Comparison of ENCODE assay signal across 8 cellular contexts in genomic region chr15:71440479-71441071, GRCh38.
DNase-seq lines count a peak whose midpoint lies in the region; TF ChIP-seq lines count a peak whose summit lies in the region.

No MANE protein-coding gene starts in this region.

- H3K79me2 ChIP-seq in OCI-LY1 (ENCODE audit: insufficient read depth, low read length) (no peaks in the 10 kb centered on the region), neural cell (replicated peaks; ENCODE audit: insufficient read depth, low read length) (no peaks in the 10 kb centered on the region)

- no peaks in the 10 kb centered on the region for H3K9me3 ChIP-seq in CD4-positive, alpha-beta memory T cell (ENCODE audit: control insufficient read depth in 1 of 2, low read length in 2 of 2)
- H3K9me3 ChIP-seq in OCI-LY1 (ENCODE audit: low read length) (no peaks in the 10 kb centered on the region), neural cell (ENCODE audit: low read length) (no peaks in the 10 kb centered on the region)

- no peaks in the 10 kb centered on the region for H4K20me1 ChIP-seq in OCI-LY1 (ENCODE audit: insufficient read depth, low read length)
- H4K20me1 ChIP-seq in neural cell (ENCODE audit: insufficient read depth): no peaks in the 10 kb centered on the region

- H3K9me2 ChIP-seq in OCI-LY1 (ENCODE audit: low read depth, low read length) (no peaks in the 10 kb centered on the region), neural cell (ENCODE audit: insufficient read depth, low read length) (no peaks in the 10 kb centered on the region)

- H3K9ac ChIP-seq in OCI-LY1 (ENCODE audit: low read length) (no peak overlapping the region), neural cell (ENCODE audit: low read length) (no peak overlapping the region)

- H3K4me3 ChIP-seq in CD4-positive, alpha-beta memory T cell (ENCODE audit: low read length in 2 of 2): no peak overlapping the region
- H3K4me3 ChIP-seq in OCI-LY1 (ENCODE audit: low read depth, low read length, poor library complexity, severe bottlenecking): no peak overlapping the region
- no peak overlapping the region for H3K4me3 ChIP-seq in neural cell (ENCODE audit: low read length)

- H3K9me3 Mint-ChIP-seq in CD4-positive, alpha-beta memory T cell: peaks cover 0 to 2% (median 0%) of the 10 kb centered on the region in 8 donors
- H3K9me3 Mint-ChIP-seq in endothelial cell (ENCODE audit: unreplicated experiment): no peaks in the 10 kb centered on the region

- POLR2A ChIA-PET in CD4-positive, alpha-beta memory T cell (lab: Charles Lee; ENCODE audit: partially characterized antibody): interaction anchor here (1.0 kb wide), 1 partner anchor 54 kb away, joined by 8 read pairs; no protein-coding TSS in a partner anchor

- H3K36me3 ChIP-seq in CD4-positive, alpha-beta memory T cell (ENCODE audit: insufficient read depth, low read length): no peaks in the 10 kb centered on the region
- H3K36me3 ChIP-seq in OCI-LY1 (ENCODE audit: insufficient read depth, low read length): no peaks in the 10 kb centered on the region
- no peaks in the 10 kb centered on the region for H3K36me3 ChIP-seq in neural cell (ENCODE audit: insufficient read depth, low read length)

- H3K36me3 Mint-ChIP-seq in CD4-positive, alpha-beta memory T cell: no peaks in the 10 kb centered on the region
- no peaks in the 10 kb centered on the region for H3K36me3 Mint-ChIP-seq in endothelial cell (ENCODE audit: low read depth, unreplicated experiment)

- no peak overlapping the region for H3K27ac ChIP-seq in CD4-positive, alpha-beta memory T cell (ENCODE audit: low read depth, low read length)
- H3K27ac ChIP-seq in OCI-LY1 (ENCODE audit: low read depth, low read length, poor library complexity, severe bottlenecking) (no peak overlapping the region), neural cell (ENCODE audit: low read length) (no peak overlapping the region)

- TF ChIP-seq EP300 in Ishikawa (IDR thresholded peaks at IDR 0.05; ENCODE audit: borderline replicate concordance) (no peak), neural cell (conservative IDR thresholded peaks at IDR 0.05; ENCODE audit: poor library complexity, severe bottlenecking) (no peak)

- DNase-seq in CD4-positive, alpha-beta memory T cell: peak in 4 of 5 donors; percentile 11 to 36 (median 28)
- no peak for DNase-seq in endothelial cell (ENCODE audit: low spot score)
- no peak for DNase-seq in mesenteric fat pad (ENCODE audit: low spot score)
- DNase-seq in HPDE6-E6E7 (ENCODE audit: extremely low spot score): no peak
- no peak for DNase-seq in HuH-7.5 (ENCODE audit: low spot score)

- CTCF ChIA-PET in CD4-positive, alpha-beta memory T cell (lab: Charles Lee; ENCODE audit: partially characterized antibody): interaction anchor here (0.7 to 2.0 kb wide), 7 partner anchors 11 to 616 kb away, joined by 3 to 29 read pairs (median 3); no protein-coding TSS in a partner anchor

- H3F3A ChIP-seq in OCI-LY1 (ENCODE audit: insufficient read depth, low read length) (no peaks in the 10 kb centered on the region), neural cell (ENCODE audit: insufficient read depth, low read length, poor library complexity, severe bottlenecking) (no peaks in the 10 kb centered on the region)

- H3K4me3 Mint-ChIP-seq in CD4-positive, alpha-beta memory T cell: no peak overlapping the region
- H3K4me3 Mint-ChIP-seq in endothelial cell (ENCODE audit: unreplicated experiment): no peak overlapping the region

- H3K27me3 Mint-ChIP-seq in CD4-positive, alpha-beta memory T cell: peaks cover 3 to 6% of the 10 kb centered on the region in 2 donors
- no peaks in the 10 kb centered on the region for H3K27me3 Mint-ChIP-seq in endothelial cell (ENCODE audit: unreplicated experiment)

- H3K4me1 ChIP-seq in CD4-positive, alpha-beta memory T cell (ENCODE audit: insufficient read depth, low read length): no peaks in the 10 kb centered on the region
- no peaks in the 10 kb centered on the region for H3K4me1 ChIP-seq in OCI-LY1 (ENCODE audit: insufficient read depth, low read length, severe bottlenecking)

- no peaks in the 10 kb centered on the region for H3K27me3 ChIP-seq in CD4-positive, alpha-beta memory T cell (ENCODE audit: insufficient read depth, low read length)
- H3K27me3 ChIP-seq in OCI-LY1 (ENCODE audit: insufficient read depth, low read length): no peaks in the 10 kb centered on the region; the same call in 1 of the 2 replicates
- H3K27me3 ChIP-seq in neural cell (ENCODE audit: insufficient read depth, low read depth, low read length): no peaks in the 10 kb centered on the region

- TF ChIP-seq CTCF in OCI-LY1 (IDR thresholded peaks at IDR 0.05; ENCODE audit: low read length): peak; percentile 53
- peak; percentile 53 for TF ChIP-seq CTCF in endothelial cell (IDR thresholded peaks at IDR 0.05; ENCODE audit: unreplicated experiment)
- peak; percentile 84 for TF ChIP-seq CTCF in neural cell (IDR thresholded peaks at IDR 0.05; ENCODE audit: poor library complexity, severe bottlenecking)

- H2AFZ ChIP-seq in OCI-LY1 (ENCODE audit: low read length) (no peak overlapping the region), neural cell (ENCODE audit: low read depth, low read length) (no peak overlapping the region)

- H3K4me2 ChIP-seq in OCI-LY1 (ENCODE audit: low read length) (no peak overlapping the region), neural cell (ENCODE audit: low read length) (no peak overlapping the region)

- no peaks in the 10 kb centered on the region for H3K4me1 Mint-ChIP-seq in CD4-positive, alpha-beta memory T cell
- H3K4me1 Mint-ChIP-seq in endothelial cell (ENCODE audit: unreplicated experiment): no peaks in the 10 kb centered on the region

- intact Hi-C loops in CD4-positive, alpha-beta memory T cell (cut with micrococcal nuclease): loop anchor here (1.0 kb wide), 1 partner anchor 54 kb away; no protein-coding TSS in a partner anchor

- TF ChIP-seq RAD21 in Ishikawa (IDR thresholded peaks at IDR 0.05; ENCODE audit: low read depth): peak; percentile 80
- peak; percentile 93 for TF ChIP-seq RAD21 in neural cell (conservative IDR thresholded peaks at IDR 0.05)

- H3K27ac Mint-ChIP-seq in CD4-positive, alpha-beta memory T cell: no peak overlapping the region
- H3K27ac Mint-ChIP-seq in endothelial cell (ENCODE audit: unreplicated experiment): no peak overlapping the region

TF ChIP-seq in Ishikawa, 13 proteins besides CTCF, POLR2A, EP300 and RAD21:
- TF ChIP-seq CREB1 (IDR thresholded peaks at IDR 0.05; ENCODE audit: low read depth): no peak
- no peak for TF ChIP-seq REST (IDR thresholded peaks at IDR 0.05; ENCODE audit: low read depth)
- TF ChIP-seq NFIC (IDR thresholded peaks at IDR 0.05): no peak

TF ChIP-seq in neural cell, 6 proteins besides CTCF, POLR2A, EP300 and RAD21:
- TF ChIP-seq SMC3 (conservative IDR thresholded peaks at IDR 0.05; ENCODE audit: poor library complexity): peak; percentile 93
- TF ChIP-seq TAF1 (IDR thresholded peaks at IDR 0.05; ENCODE audit: low read depth): no peak

Comparison
In these comparisons a context has a peak if more than half of its experiments do, and no peak if none do; other contexts are left out.
1. DNase-seq: peak in CD4-positive, alpha-beta memory T cell (4 of 5); none in endothelial cell (single experiment), mesenteric fat pad (single experiment), HPDE6-E6E7 (single experiment) and HuH-7.5 (single experiment).
2. Peak in every context shown above with its lines, with median percentiles within 50 percentile points of each other: CTCF ChIP-seq.